In genomic region chr16:11562411-11562810, GRCh38 we compare ENCODE assay signal across 12 cellular contexts. TPM values are rescaled to one million over a fixed set of nuclear protein-coding genes. Genes with fewer than 3 reads are reported as not detected.
DNase-seq lines count a peak whose midpoint lies in the region; ATAC-seq, FAIRE-seq and TF ChIP-seq lines count a peak whose summit lies in the region.
"Had no signal": no experiment of that assay in that cellular context is flagged by ENCODE, and none has a peak within 500 bp of the region (broad histone marks: within the 10 kb centered on the region; RNA-seq: fewer than 3 reads in every experiment).

No MANE protein-coding gene starts in this region.

- H3K27ac Mint-ChIP-seq in CD4-positive, CD25-positive, alpha-beta regulatory T cell: peak overlapping the region; percentile 99 to 100 (median 100)
- H3K27ac Mint-ChIP-seq in HFFc6: peak overlapping the region; percentile 98
- H3K27ac Mint-ChIP-seq in nephron: peak overlapping the region in 2 of 3 experiments; percentile 28 to 39

- no peaks in the 10 kb centered on the region for H3K27me3 Mint-ChIP-seq in CD4-positive, CD25-positive, alpha-beta regulatory T cell
- H3K27me3 Mint-ChIP-seq in HFFc6 (ENCODE audit: insufficient read depth): no peaks in the 10 kb centered on the region; the same call in 1 of the 2 replicates
- H3K27me3 Mint-ChIP-seq in nephron (ENCODE audit: low read depth): no peaks in the 10 kb centered on the region

- peaks cover 71% of the 10 kb centered on the region for H3K4me1 ChIP-seq in CD4-positive, CD25-positive, alpha-beta regulatory T cell (ENCODE audit: control insufficient read depth, insufficient read depth, low read length, poor library complexity, severe bottlenecking)

- H3K36me3 ChIP-seq in CD4-positive, CD25-positive, alpha-beta regulatory T cell (ENCODE audit: control insufficient read depth, insufficient read depth, low read length): peaks cover 15% of the 10 kb centered on the region
- H3K36me3 ChIP-seq in bronchial epithelial cell (ENCODE audit: control insufficient read depth, insufficient read depth, low read length): peaks cover 20% of the 10 kb centered on the region
- H3K36me3 ChIP-seq: brain microvascular endothelial cell had no signal

- peaks cover 27% of the 10 kb centered on the region for H3K36me3 Mint-ChIP-seq in CD4-positive, CD25-positive, alpha-beta regulatory T cell
- H3K36me3 Mint-ChIP-seq in HFFc6 (ENCODE audit: low read depth) (peaks cover 15% of the 10 kb centered on the region), nephron (ENCODE audit: low read depth) (peaks cover 10% of the 10 kb centered on the region)

- peak overlapping the region; percentile 92 for H3K27ac ChIP-seq in CD4-positive, CD25-positive, alpha-beta regulatory T cell (ENCODE audit: insufficient read depth, low read length, poor library complexity, severe bottlenecking)
- H3K27ac ChIP-seq: brain microvascular endothelial cell, HL-60 had no signal

- no peak for FAIRE-seq in bronchial epithelial cell (lab: Jason Lieb, UNC)

- no peaks in the 10 kb centered on the region for H3K9me3 Mint-ChIP-seq in CD4-positive, CD25-positive, alpha-beta regulatory T cell
- no peaks in the 10 kb centered on the region for H3K9me3 Mint-ChIP-seq in HFFc6
- H3K9me3 Mint-ChIP-seq in nephron: no peaks in the 10 kb centered on the region

- peak overlapping the region; percentile 15 to 71 (median 58) for H3K4me3 Mint-ChIP-seq in CD4-positive, CD25-positive, alpha-beta regulatory T cell
- H3K4me3 Mint-ChIP-seq in HFFc6: no peak overlapping the region
- H3K4me3 Mint-ChIP-seq in nephron: no peak overlapping the region

- ATAC-seq in CD4-positive, CD25-positive, alpha-beta regulatory T cell (ENCODE audit: low read depth in 2 of 2): no peak
- ATAC-seq in GM21447 (IDR thresholded peaks at IDR 0.05; ENCODE audit: unreplicated experiment): no peak
- ATAC-seq: Panc1 had no signal

- H3K9me3 ChIP-seq in CD4-positive, CD25-positive, alpha-beta regulatory T cell (ENCODE audit: control insufficient read depth in 2 of 2, low read length in 2 of 2): no peaks in the 10 kb centered on the region

- H3K4me3 ChIP-seq in CD4-positive, CD25-positive, alpha-beta regulatory T cell (ENCODE audit: low read depth, low read length): no peak overlapping the region
- no peak overlapping the region for H3K4me3 ChIP-seq in bronchial epithelial cell (ENCODE audit: low read depth, low read length)

- peaks cover 25 to 92% (median 61%) of the 10 kb centered on the region in 4 donors for H3K4me1 Mint-ChIP-seq in CD4-positive, CD25-positive, alpha-beta regulatory T cell
- H3K4me1 Mint-ChIP-seq in HFFc6 (ENCODE audit: low read depth) (peaks cover 42% of the 10 kb centered on the region), nephron (peaks cover 47% of the 10 kb centered on the region)

- no peaks in the 10 kb centered on the region for H3K27me3 ChIP-seq in CD4-positive, CD25-positive, alpha-beta regulatory T cell (ENCODE audit: control insufficient read depth, insufficient read depth, low read length)
- no peaks in the 10 kb centered on the region for H3K27me3 ChIP-seq in bronchial epithelial cell (ENCODE audit: control insufficient read depth, insufficient read depth, low read length)
- H3K27me3 ChIP-seq: brain microvascular endothelial cell had no signal

- no peak for TF ChIP-seq CTCF in HFFc6 (IDR thresholded peaks at IDR 0.05)
- TF ChIP-seq CTCF in bronchial epithelial cell (IDR thresholded peaks at IDR 0.05; ENCODE audit: insufficient read depth, low read length, severe bottlenecking): no peak
- TF ChIP-seq CTCF in nephron (IDR thresholded peaks at IDR 0.05; ENCODE audit: unreplicated experiment in 3 of 3): no peak

- no peak for DNase-seq in CD4-positive, CD25-positive, alpha-beta regulatory T cell
- DNase-seq in HFFc6: no peak
- DNase-seq in bronchial epithelial cell (ENCODE audit: low read depth): peak; percentile 85
- no peak for DNase-seq in GOT3 (lab: John Stamatoyannopoulos, UW)
- DNase-seq in HUDEP-2 (lab: John Stamatoyannopoulos, UW; ENCODE audit: unreplicated experiment in 76 of 76): no peak
- DNase-seq in retina: no peak
- DNase-seq: brain microvascular endothelial cell, substantia nigra had no signal

RNA-seq across cellular contexts. Expression of gene LITAF, which starts 24.3 kb away (rescaled TPM):
- total RNA-seq in CD4-positive, CD25-positive, alpha-beta regulatory T cell: 281 TPM
- 100 to 1,000 TPM; 628 to 696 (median 645) TPM for polyA plus RNA-seq in CD4-positive, CD25-positive, alpha-beta regulatory T cell
- total RNA-seq in HFFc6 (2021; fragmentation: NEBNext Ultra II Directional; extraction: Animal tissue kit (Norgen Biotek cat#: 25700)): 100 to 1,000 TPM; 114 to 143 (median 135) TPM
- 71.6 and 122 TPM in 2 replicates for total RNA-seq in bronchial epithelial cell

Comparison
In these comparisons a context has a peak if more than half of its experiments do, and no peak if none do; other contexts are left out.
1. H3K27ac Mint-ChIP-seq: peak in every context shown above with its lines; median percentile 100 in CD4-positive, CD25-positive, alpha-beta regulatory T cell; 98 in HFFc6; 34 in nephron.
2. H3K4me3 Mint-ChIP-seq: peak in CD4-positive, CD25-positive, alpha-beta regulatory T cell (4 of 4); none in HFFc6 (single experiment) and nephron (0 of 3).